35 cellular contexts compared by ENCODE assay signal in the genomic region with DNA sequence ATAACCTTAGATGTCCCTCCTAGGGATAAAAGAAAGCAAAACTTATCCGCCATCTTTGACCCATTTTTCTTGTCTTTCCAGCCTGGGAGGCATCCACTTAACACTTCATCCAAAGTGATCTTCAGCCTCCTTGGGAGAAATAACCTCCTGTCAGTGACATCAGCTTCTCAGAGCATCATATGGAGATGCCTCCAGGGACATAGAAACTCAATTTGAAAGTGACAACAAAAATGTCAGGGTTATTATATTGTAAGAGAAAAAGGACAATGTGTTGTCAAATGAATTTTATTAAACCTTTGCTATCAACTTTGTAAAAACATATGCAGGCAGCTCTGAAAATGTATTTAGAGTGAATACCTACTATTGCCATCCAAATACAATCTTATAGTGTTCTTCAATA.
"Had no signal": no experiment of that assay in that cellular context is flagged by ENCODE, and none has a peak within 500 bp of the region (broad histone marks: within the 10 kb centered on the region; RNA-seq: fewer than 3 reads in every experiment).

No MANE protein-coding gene starts in this region.

- DNase-seq: Karpas-422, Kasumi-1, KBM-7, KG1, MG63, MM.1S, MV-4-11, NCI-H1048, NCI-H1092, NCI-H1092 treated with DMSO at 0.1 percent for 48 hours, NCI-H1105, NCI-H1105 treated with DMSO at 0.1 percent for 48 hours, NCI-H1417, NCI-H1417 treated with DMSO at 0.1 percent for 48 hours, NCI-H1436, NCI-H1436 treated with DMSO at 0.1 percent for 48 hours, NCI-H146, NCI-H1694, NCI-H1694 treated with DMSO at 0.1 percent for 48 hours, NCI-H187, NCI-H187 treated with DMSO at 0.1 percent for 48 hours, NCI-H1930, NCI-H2029, NCI-H2029 treated with DMSO at 0.1 percent for 48 hours, NCI-H2081, NCI-H2081 treated with DMSO at 0.1 percent for 48 hours, NCI-H2107, NCI-H2171, NCI-H2171 treated with DMSO at 0.1 percent for 48 hours, NCI-H2227 treated with DMSO at 0.1 percent for 48 hours, NCI-H226, NCI-H345, NCI-H446, NCI-H446 treated with DMSO at 0.1 percent for 48 hours had no signal

- H3K27me3 ChIP-seq: MG63 had no signal

- H3K9me3 ChIP-seq: MG63 had no signal

- H3K4me2 ChIP-seq: KMS-11 had no signal

- H3K4me3 ChIP-seq: MG63 had no signal

- H3K9ac ChIP-seq: KMS-11 had no signal

- H3K27ac ChIP-seq: KMS-11 had no signal

- H3K36me3 ChIP-seq: MG63 had no signal
